In the genomic region with DNA sequence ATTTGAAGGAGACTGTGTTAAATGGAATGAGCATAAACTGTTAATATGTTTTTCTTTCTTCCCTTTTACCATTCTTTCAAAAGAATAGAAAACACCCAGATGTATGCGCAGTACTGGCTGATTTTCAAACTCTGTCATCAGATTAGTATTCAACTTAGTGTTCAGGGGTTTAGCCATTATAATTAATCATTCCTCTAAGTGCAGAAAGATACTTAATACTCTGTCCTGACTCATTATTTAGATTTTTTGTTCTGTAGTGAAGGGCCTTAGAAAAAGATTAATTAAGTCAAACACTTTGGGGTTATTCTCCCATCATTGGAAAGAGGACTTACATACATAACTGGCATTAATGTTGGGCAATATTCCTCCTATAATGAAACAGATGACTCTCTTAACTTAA, we compare ENCODE assay signal across 20 cellular contexts.
DNase-seq lines count a peak whose midpoint lies in the region; ATAC-seq, FAIRE-seq and TF ChIP-seq lines count a peak whose summit lies in the region.
"Had no signal": no experiment of that assay in that cellular context is flagged by ENCODE, and none has a peak within 500 bp of the region (broad histone marks: within the 10 kb centered on the region; RNA-seq: fewer than 3 reads in every experiment).

No MANE protein-coding gene starts in this region.

- in situ Hi-C loops in astrocyte of the cerebellum (cut with HindIII; ENCODE audit: low sequenced_read_pairs) = no loop called here

- TF ChIP-seq CTCF in astrocyte of the cerebellum (IDR thresholded peaks at IDR 0.05; ENCODE audit: low read depth, low read length, missing control alignments) (no peak), fibroblast of mammary gland (conservative IDR thresholded peaks at IDR 0.05; ENCODE audit: control insufficient read depth, insufficient read depth, low read depth, low read length) (no peak)

- DNase-seq in H54 (ENCODE audit: insufficient read length, low spot score) = no peak
- DNase-seq in astrocyte of the cerebellum (ENCODE audit: low read depth) = peak; percentile 8
- DNase-seq in fibroblast of mammary gland (ENCODE audit: low read depth) = peak; percentile 46
- DNase-seq in kidney tubule cell (ENCODE audit: low spot score) = peak; percentile 76
- DNase-seq in SK-N-DZ (ENCODE audit: low spot score) = no peak
- DNase-seq in GM12892 (ENCODE audit: insufficient read length) = no peak
- no peak for DNase-seq in AG20443 (ENCODE audit: low spot score)
- DNase-seq: BE2C; Caco-2; CD4-positive, alpha-beta T cell; KG1; MV-4-11; NCI-H1417 treated with DMSO at 0.1 percent for 48 hours; NCI-H187 treated with DMSO at 0.1 percent for 48 hours; NCI-H2227 treated with DMSO at 0.1 percent for 48 hours; NCI-H524; SHP77 had no signal

- no peak for TF ChIP-seq POLR2A in H54 (IDR thresholded peaks at IDR 0.05; ENCODE audit: low read depth, low read length)
- no peak for TF ChIP-seq POLR2A in GM12892 (IDR thresholded peaks at IDR 0.05; ENCODE audit: low read depth, low read length)

- FAIRE-seq in H54 (lab: Jason Lieb, UNC) (peak; percentile 30), GM12892 (lab: Jason Lieb, UNC) (no peak)
- FAIRE-seq: G401.6 had no signal

- H3K4me3 ChIP-seq in astrocyte of the cerebellum (ENCODE audit: low read depth, low read length) (no peak overlapping the region), fibroblast of mammary gland (ENCODE audit: control insufficient read depth, low read depth, low read length) (no peak overlapping the region)
- H3K4me3 ChIP-seq: HAP-1 had no signal

- ATAC-seq in HG02678 (IDR thresholded peaks at IDR 0.05; ENCODE audit: unreplicated experiment) = no peak

Comparison
In these comparisons a context has a peak if more than half of its experiments do, and no peak if none do; other contexts are left out.
1. DNase-seq: peak in astrocyte of the cerebellum (single experiment), fibroblast of mammary gland (single experiment) and kidney tubule cell (single experiment); none in H54 (single experiment), SK-N-DZ (single experiment), GM12892 (single experiment) and AG20443 (single experiment).